Comparison of ENCODE assay signal across 14 cellular contexts in the genomic region with DNA sequence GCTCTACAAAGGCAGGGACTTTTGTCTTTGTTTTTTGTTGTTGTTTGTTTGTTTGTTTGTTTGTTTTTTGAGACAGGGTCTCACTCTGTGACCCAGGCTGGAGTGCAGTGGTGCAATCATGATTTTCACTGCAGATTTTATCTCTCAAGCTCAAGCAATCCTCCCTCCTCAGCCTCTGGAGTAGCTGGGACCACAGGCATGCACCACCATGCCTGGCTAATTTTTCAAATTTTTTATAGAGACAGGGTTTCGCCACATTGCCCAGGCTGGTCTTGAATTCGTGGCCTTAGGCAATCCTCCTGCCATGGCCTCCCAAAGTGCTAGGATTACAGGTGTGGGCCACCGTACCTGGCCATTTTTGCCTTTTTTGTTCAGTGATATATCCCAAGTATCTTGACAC. TPM values are rescaled to one million over a fixed set of nuclear protein-coding genes. Genes with fewer than 3 reads are reported as not detected.
"Had no signal": no experiment of that assay in that cellular context is flagged by ENCODE, and none has a peak within 500 bp of the region (broad histone marks: within the 10 kb centered on the region; RNA-seq: fewer than 3 reads in every experiment).

No MANE protein-coding gene starts in this region.

RNA-seq across cellular contexts. Expression of a gene that starts 1.2 kb away (rescaled TPM):
- total RNA-seq: activated CD4-positive, alpha-beta T cell treated with anti-CD3 and anti-CD28 coated beads, Interleukin-2, amount 10 ng/mL, durations not matched to agents 24 days and 14 days; activated CD8-positive, alpha-beta memory T cell treated with anti-CD3 and anti-CD28 coated beads for 36 hours; activated CD8-positive, alpha-beta T cell treated with anti-CD3 and anti-CD28 coated beads for 36 hours; activated naive CD8-positive, alpha-beta T cell treated with anti-CD3 and anti-CD28 coated beads, Interleukin-2, amount 10 ng/mL, durations not matched to agents 7 days and 5 days; activated T-cell treated with anti-CD3 and anti-CD28 coated beads, Interleukin-2, amount 50 U/mL, for 72 hours; activated T-helper 2 cell treated with anti-CD3 and anti-CD28 coated beads, Interferon-gamma antibody, Interleukin-2, Interleukin-4, amounts not matched to agents 10 μg/mL and 5 μg/mL and 100 μg/mL, durations not matched to agents 14 hours and 24 hours and 36 hours; aorta; IMR-90; K562; M059J; OCI-LY7; PC-9; SJSA1 had no signal
- polyA plus RNA-seq: aorta, IMR-90, K562, SK-N-SH had no signal

RNA-seq across cellular contexts. Expression of a gene that starts 6.3 kb away (rescaled TPM):
- total RNA-seq: activated CD4-positive, alpha-beta T cell treated with anti-CD3 and anti-CD28 coated beads, Interleukin-2, amount 10 ng/mL, durations not matched to agents 24 days and 14 days; activated CD8-positive, alpha-beta memory T cell treated with anti-CD3 and anti-CD28 coated beads for 36 hours; activated CD8-positive, alpha-beta T cell treated with anti-CD3 and anti-CD28 coated beads for 36 hours; activated naive CD8-positive, alpha-beta T cell treated with anti-CD3 and anti-CD28 coated beads, Interleukin-2, amount 10 ng/mL, durations not matched to agents 7 days and 5 days; activated T-cell treated with anti-CD3 and anti-CD28 coated beads, Interleukin-2, amount 50 U/mL, for 72 hours; activated T-helper 2 cell treated with anti-CD3 and anti-CD28 coated beads, Interferon-gamma antibody, Interleukin-2, Interleukin-4, amounts not matched to agents 10 μg/mL and 5 μg/mL and 100 μg/mL, durations not matched to agents 14 hours and 24 hours and 36 hours; aorta; IMR-90; K562; M059J; OCI-LY7; PC-9; SJSA1 had no signal
- polyA plus RNA-seq: IMR-90, K562, SK-N-SH had no signal

RNA-seq across cellular contexts. Expression of a gene that starts 10.9 kb away (rescaled TPM):
- total RNA-seq: activated CD4-positive, alpha-beta T cell treated with anti-CD3 and anti-CD28 coated beads, Interleukin-2, amount 10 ng/mL, durations not matched to agents 24 days and 14 days; activated CD8-positive, alpha-beta memory T cell treated with anti-CD3 and anti-CD28 coated beads for 36 hours; activated CD8-positive, alpha-beta T cell treated with anti-CD3 and anti-CD28 coated beads for 36 hours; activated naive CD8-positive, alpha-beta T cell treated with anti-CD3 and anti-CD28 coated beads, Interleukin-2, amount 10 ng/mL, durations not matched to agents 7 days and 5 days; activated T-cell treated with anti-CD3 and anti-CD28 coated beads, Interleukin-2, amount 50 U/mL, for 72 hours; activated T-helper 2 cell treated with anti-CD3 and anti-CD28 coated beads, Interferon-gamma antibody, Interleukin-2, Interleukin-4, amounts not matched to agents 10 μg/mL and 5 μg/mL and 100 μg/mL, durations not matched to agents 14 hours and 24 hours and 36 hours; aorta; IMR-90; M059J; OCI-LY7; PC-9; SJSA1 had no signal
- polyA plus RNA-seq: aorta, IMR-90, K562, SK-N-SH had no signal

RNA-seq across cellular contexts. Expression of a gene that starts 16.1 kb away (rescaled TPM):
- total RNA-seq: OCI-LY7 had no signal

RNA-seq across cellular contexts. Expression of a gene that starts 16.7 kb away (rescaled TPM):
- total RNA-seq: activated CD4-positive, alpha-beta T cell treated with anti-CD3 and anti-CD28 coated beads, Interleukin-2, amount 10 ng/mL, durations not matched to agents 24 days and 14 days; activated CD8-positive, alpha-beta memory T cell treated with anti-CD3 and anti-CD28 coated beads for 36 hours; activated CD8-positive, alpha-beta T cell treated with anti-CD3 and anti-CD28 coated beads for 36 hours; activated naive CD8-positive, alpha-beta T cell treated with anti-CD3 and anti-CD28 coated beads, Interleukin-2, amount 10 ng/mL, durations not matched to agents 7 days and 5 days; activated T-cell treated with anti-CD3 and anti-CD28 coated beads, Interleukin-2, amount 50 U/mL, for 72 hours; activated T-helper 2 cell treated with anti-CD3 and anti-CD28 coated beads, Interferon-gamma antibody, Interleukin-2, Interleukin-4, amounts not matched to agents 10 μg/mL and 5 μg/mL and 100 μg/mL, durations not matched to agents 14 hours and 24 hours and 36 hours; aorta; IMR-90; K562; M059J; OCI-LY7; PC-9; SJSA1 had no signal
- polyA plus RNA-seq: IMR-90, K562, SK-N-SH had no signal
